In the genomic region with DNA sequence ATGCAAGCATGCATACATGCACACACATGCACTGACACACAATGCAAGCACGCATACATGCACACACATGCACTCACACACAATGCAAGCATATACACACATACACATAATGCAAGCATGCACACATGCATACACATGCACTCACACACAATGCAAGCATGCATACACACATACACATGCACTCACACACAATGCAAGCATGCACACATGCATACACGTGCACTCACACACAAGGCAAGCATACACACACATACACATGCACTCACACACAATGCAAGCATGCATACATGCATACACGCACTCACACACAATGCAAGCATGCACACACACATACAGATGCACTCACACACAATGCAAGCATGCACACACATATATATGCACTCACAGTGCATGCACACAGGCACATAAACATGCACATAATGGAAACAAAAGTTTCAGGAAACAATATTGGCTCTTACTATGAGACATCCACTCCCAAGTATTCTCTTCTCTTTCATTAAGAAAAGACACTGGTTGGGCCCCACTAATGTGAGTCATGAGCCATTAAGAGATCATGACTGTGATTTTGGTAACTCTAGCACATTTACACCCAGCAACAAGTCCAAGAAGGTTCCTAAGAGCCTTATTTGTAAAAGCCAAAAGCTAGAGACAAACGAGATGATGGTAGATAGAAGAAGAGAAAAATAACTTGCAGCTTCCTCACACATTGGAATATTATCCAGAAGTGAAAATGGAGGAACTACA, we compare ENCODE assay signal across 28 cellular contexts. TPM values are rescaled to one million over a fixed set of nuclear protein-coding genes. Genes with fewer than 3 reads are reported as not detected.
"Had no signal": no experiment of that assay in that cellular context is flagged by ENCODE, and none has a peak within 500 bp of the region (broad histone marks: within the 10 kb centered on the region; RNA-seq: fewer than 3 reads in every experiment).

No MANE protein-coding gene starts in this region.

- H3K4me3 Mint-ChIP-seq: activated CD8-positive, alpha-beta T cell treated with anti-CD3 and anti-CD28 coated beads, Interleukin-2, amount 10 ng/mL, durations not matched to agents 7 days and 5 days; activated naive CD8-positive, alpha-beta T cell treated with anti-CD3 and anti-CD28 coated beads for 36 hours; activated T-cell treated with anti-CD3 and anti-CD28 coated beads, Interleukin-2, amount 50 U/mL, for 24 hours; naive B cell; neural crest cell; stimulated activated naive B cell treated with anti-CD40 and anti-IgM and Interleukin-4, amounts not matched to agents 10 μg/mL and 1 μg/mL and 100 μg/mL, for 72 hours; T-helper 2 cell treated with Interferon-gamma antibody and Interleukin-4, amounts not matched to agents 5 μg/mL and 100 μg/mL, for 36 hours had no signal

- ATAC-seq: activated CD8-positive, alpha-beta T cell treated with anti-CD3 and anti-CD28 coated beads, Interleukin-2, amount 10 ng/mL, durations not matched to agents 7 days and 5 days; left lung; stimulated activated naive B cell treated with anti-CD40 and anti-IgM and Interleukin-4, amounts not matched to agents 10 μg/mL and 1 μg/mL and 100 μg/mL, for 72 hours had no signal

- H3K27ac Mint-ChIP-seq: activated CD8-positive, alpha-beta T cell treated with anti-CD3 and anti-CD28 coated beads, Interleukin-2, amount 10 ng/mL, durations not matched to agents 7 days and 5 days; activated naive CD8-positive, alpha-beta T cell treated with anti-CD3 and anti-CD28 coated beads for 36 hours; activated T-cell treated with anti-CD3 and anti-CD28 coated beads, Interleukin-2, amount 50 U/mL, for 24 hours; naive B cell; stimulated activated naive B cell treated with anti-CD40 and anti-IgM and Interleukin-4, amounts not matched to agents 10 μg/mL and 1 μg/mL and 100 μg/mL, for 72 hours; T-helper 2 cell treated with Interferon-gamma antibody and Interleukin-4, amounts not matched to agents 5 μg/mL and 100 μg/mL, for 36 hours had no signal

- H3K27ac ChIP-seq: left lung, sigmoid colon, testis, upper lobe of left lung, WERI-Rb-1 had no signal

- H3K4me1 ChIP-seq: left lung, sigmoid colon, testis, upper lobe of left lung had no signal

- H3K4me2 ChIP-seq: smooth muscle cell had no signal

- H3K9me3 ChIP-seq: sigmoid colon, testis had no signal

- H3K36me3 ChIP-seq: left lung, sigmoid colon, upper lobe of left lung, WERI-Rb-1 had no signal

- H3K4me1 Mint-ChIP-seq: activated naive CD8-positive, alpha-beta T cell treated with anti-CD3 and anti-CD28 coated beads for 36 hours; naive B cell had no signal

- H3K4me3 ChIP-seq: left lung, lung, sigmoid colon, smooth muscle cell, testis, upper lobe of left lung had no signal

- H3K27me3 ChIP-seq: left lung, sigmoid colon, testis, upper lobe of left lung had no signal

- DNase-seq: activated CD4-positive, alpha-beta T cell treated with anti-CD3 and anti-CD28 coated beads, Interleukin-2, amount 50 U/mL, for 1 hour; activated CD4-positive, CD25-positive, alpha-beta regulatory T cell treated with anti-CD3 and anti-CD28 coated beads, Interleukin-2, amount 50 U/mL, for 72 hours; activated CD8-positive, alpha-beta memory T cell treated with anti-CD3 and anti-CD28 coated beads, Interleukin-2, amount 50 U/mL, for 4 hours; activated CD8-positive, alpha-beta T cell treated with anti-CD3 and anti-CD28 coated beads, Interleukin-2, amount 10 ng/mL, durations not matched to agents 7 days and 5 days; activated naive CD4-positive, alpha-beta T cell treated with Interleukin-2 at 50 U/mL for 16 hours; activated naive CD8-positive, alpha-beta T cell treated with anti-CD3 and anti-CD28 coated beads for 36 hours; activated T-cell treated with anti-CD3 and anti-CD28 coated beads, Interleukin-2, amount 50 U/mL, for 24 hours; cortex of kidney; erythroblast; foreskin melanocyte; glutamatergic neuron; hippocampal formation; kidney glomerular epithelial cell; left lung; naive B cell; posterior cingulate gyrus; sigmoid colon; stimulated activated CD4-positive, alpha-beta T cell treated with anti-CD3 and anti-CD28 coated beads, Interleukin-15, amount 100 ng/mL, for 24 hours; stimulated activated naive B cell treated with anti-CD40 and anti-IgM and Interleukin-4, amounts not matched to agents 10 μg/mL and 1 μg/mL and 100 μg/mL, for 72 hours; testis; upper lobe of left lung; WERI-Rb-1 had no signal

RNA-seq across cellular contexts. Expression of a gene that starts 22.2 kb away (rescaled TPM):
- total RNA-seq: activated CD8-positive, alpha-beta T cell treated with anti-CD3 and anti-CD28 coated beads, Interleukin-2, amount 10 ng/mL, durations not matched to agents 7 days and 5 days; activated naive CD8-positive, alpha-beta T cell treated with anti-CD3 and anti-CD28 coated beads for 36 hours; cerebellum; mesenteric fat pad; neural crest cell had no signal
